Comparison of ENCODE assay signal across 21 cellular contexts in genomic region chr22:26712158-26712557, GRCh38. TPM values are rescaled to one million over a fixed set of nuclear protein-coding genes. Genes with fewer than 3 reads are reported as not detected.
DNase-seq lines count a peak whose midpoint lies in the region; ATAC-seq, FAIRE-seq and TF ChIP-seq lines count a peak whose summit lies in the region.
"Had no signal": no experiment of that assay in that cellular context is flagged by ENCODE, and none has a peak within 500 bp of the region (broad histone marks: within the 10 kb centered on the region; RNA-seq: fewer than 3 reads in every experiment).

No MANE protein-coding gene starts in this region.

- H3K27ac ChIP-seq in CD8-positive, alpha-beta T cell (ENCODE audit: low read depth, low read length) = no peak overlapping the region
- no peak overlapping the region for H3K27ac ChIP-seq in IMR-90 (ENCODE audit: insufficient read depth, low read length)
- H3K27ac ChIP-seq in K562 (ENCODE audit: extremely low read depth, low read depth, low read length) = no peak overlapping the region
- H3K27ac ChIP-seq: BLaER1, KMS-11 had no signal

- no peak overlapping the region for H3K23ac ChIP-seq in IMR-90 (ENCODE audit: low read depth, low read length)

- peaks cover 0 to 19% of the 10 kb centered on the region in 2 experiments; a peak in 3 of 4 replicates for H3K79me1 ChIP-seq in IMR-90 (ENCODE audit: low read depth in 1 of 2, low read length in 2 of 2)

- H3K79me2 ChIP-seq in K562 (ENCODE audit: control insufficient read depth, insufficient read depth, low read length) = no peaks in the 10 kb centered on the region

- H2BK5ac ChIP-seq in IMR-90 (ENCODE audit: low read depth, low read length, poor library complexity, severe bottlenecking) = no peak overlapping the region

- peak overlapping the region; percentile 27; the same call in 1 of the 2 replicates for H3K4ac ChIP-seq in IMR-90 (ENCODE audit: low read depth, low read length)

- H4K20me1 ChIP-seq in IMR-90 (ENCODE audit: insufficient read depth, low read length) = no peaks in the 10 kb centered on the region; the same call in 1 of the 2 replicates
- no peaks in the 10 kb centered on the region; the same call in 1 of the 2 replicates for H4K20me1 ChIP-seq in K562 (replicated peaks; ENCODE audit: control insufficient read depth, insufficient read depth, low read length)

- TF ChIP-seq RAD21 in IMR-90 (IDR thresholded peaks at IDR 0.05; ENCODE audit: low read length) (no peak), K562 (CRISPR knock-in tag; conservative IDR thresholded peaks at IDR 0.05 in 1 of 2, IDR thresholded peaks at IDR 0.05 in 1 of 2) (no peak)

- no peak for TF ChIP-seq EP300 in K562 (IDR thresholded peaks at IDR 0.05; ENCODE audit: low read length)

- no peak for DNase-seq in CD8-positive, alpha-beta T cell
- no peak for DNase-seq in IMR-90
- DNase-seq in K562 (ENCODE audit: extremely low read depth in 1 of 4, low spot score in 3 of 4) = no peak
- no peak for DNase-seq in natural killer cell treated with Interleukin-12 subunit alpha and Interleukin-12 subunit beta and Interleukin-15 and Interleukin-18, amount 100 ng/mL, for 72 hours (ENCODE audit: low spot score)
- no peak for DNase-seq in hepatic stellate cell (ENCODE audit: low spot score)
- DNase-seq: CD4-positive, alpha-beta T cell; DND-41; GOT3; HCEC 1CT; NCI-H1105; NCI-H146; NCI-H2029; NCI-H226; NCI-H524; SW 1271 had no signal

- H3K9ac ChIP-seq in IMR-90 (ENCODE audit: low read depth, low read length) (no peak overlapping the region), K562 (ENCODE audit: insufficient read depth in 1 of 2, low read depth in 2 of 2, low read length in 2 of 2) (no peak overlapping the region)
- H3K9ac ChIP-seq: BLaER1, KMS-11 had no signal

- WGBS in IMR-90 (ENCODE audit: extremely low coverage in 2 of 2, insufficient read length in 1 of 2), 2 experiments = 89% methylated on average over 5 of the region's 8 CpGs; no CpG with 5 or more reads in 1 of the 2 experiments
- WGBS in K562 (ENCODE audit: insufficient coverage, low coverage, missing lambda C conversion rate) = 45% methylated on average over 8 of the region's 8 CpGs

- no peak for FAIRE-seq in K562 (lab: Jason Lieb, UNC)
- FAIRE-seq: GM12892 had no signal

- H4K8ac ChIP-seq in IMR-90 (ENCODE audit: low read depth in 2 of 2, low read length in 2 of 2) = no peak overlapping the region

- no peaks in the 10 kb centered on the region for H3K27me3 Mint-ChIP-seq in CD8-positive, alpha-beta T cell (ENCODE audit: low read depth)
- no peaks in the 10 kb centered on the region for H3K27me3 Mint-ChIP-seq in natural killer cell treated with Interleukin-12 subunit alpha and Interleukin-12 subunit beta and Interleukin-15 and Interleukin-18, amount 100 ng/mL, for 72 hours
- H3K27me3 Mint-ChIP-seq: CD4-positive, alpha-beta T cell had no signal

- CTCF ChIA-PET in CD8-positive, alpha-beta T cell (lab: Charles Lee) = no interaction called here
- CTCF ChIA-PET in IMR-90 (lab: Yijun Ruan, JAX) = no interaction called here
- CTCF ChIA-PET in K562 (lab: Yijun Ruan, JAX; ENCODE audit: low intra/inter-chr PET ratio) = no interaction called here

- H3K36me3 ChIP-seq in CD8-positive, alpha-beta T cell (ENCODE audit: insufficient read depth, low read length) = peaks cover 16% of the 10 kb centered on the region
- H3K36me3 ChIP-seq in IMR-90 (ENCODE audit: control insufficient read depth, insufficient read depth, low read length) = no peaks in the 10 kb centered on the region
- H3K36me3 ChIP-seq in K562 (ENCODE audit: control insufficient read depth, insufficient read depth, low read length) = no peaks in the 10 kb centered on the region

- POLR2A ChIA-PET in CD8-positive, alpha-beta T cell (lab: Charles Lee) = interaction anchor here (1.8 kb wide), 1 partner anchor 20 kb away, joined by 4 read pairs; no protein-coding TSS in a partner anchor
- POLR2A ChIA-PET in IMR-90 (lab: Charles Lee; ENCODE audit: unreplicated experiment) = no interaction called here
- POLR2A ChIA-PET in K562 (lab: Yijun Ruan, JAX) = interaction anchor here (1.0 kb wide), 1 partner anchor 12 kb away, joined by 3 read pairs; no protein-coding TSS in a partner anchor

- TF ChIP-seq POLR2A in IMR-90 (IDR thresholded peaks at IDR 0.05; ENCODE audit: low read depth, low read length) = no peak
- no peak for TF ChIP-seq POLR2A in K562 (conservative IDR thresholded peaks at IDR 0.05)

- H3K4me2 ChIP-seq in IMR-90 (ENCODE audit: low read depth, low read length) (no peak overlapping the region), K562 (ENCODE audit: insufficient read depth, low read length) (no peak overlapping the region)
- H3K4me2 ChIP-seq: BLaER1, KMS-11 had no signal

- H3K36me3 Mint-ChIP-seq in CD8-positive, alpha-beta T cell = peaks cover 72% of the 10 kb centered on the region
- H3K36me3 Mint-ChIP-seq in natural killer cell treated with Interleukin-12 subunit alpha and Interleukin-12 subunit beta and Interleukin-15 and Interleukin-18, amount 100 ng/mL, for 72 hours = peaks cover 10% of the 10 kb centered on the region

- H4K5ac ChIP-seq in IMR-90 (ENCODE audit: low read depth, low read length) = no peak overlapping the region

- no peak overlapping the region; the same call in 1 of the 2 replicates for H3K18ac ChIP-seq in IMR-90 (ENCODE audit: low read depth, low read length)

- H3K9me1 ChIP-seq in IMR-90 (ENCODE audit: insufficient read depth, low read length) (peaks cover 28% of the 10 kb centered on the region), K562 (ENCODE audit: control insufficient read depth, insufficient read depth, low read length) (no peaks in the 10 kb centered on the region)

- no peak overlapping the region for H3K56ac ChIP-seq in IMR-90 (ENCODE audit: extremely low read depth, insufficient read depth, low read length)

- no peak overlapping the region for H3K4me3 ChIP-seq in CD8-positive, alpha-beta T cell (ENCODE audit: low read depth, low read length)
- no peak overlapping the region for H3K4me3 ChIP-seq in IMR-90 (ENCODE audit: insufficient read depth, low read depth, low read length)
- no peak overlapping the region for H3K4me3 ChIP-seq in K562
- H3K4me3 ChIP-seq: BLaER1 had no signal

- ATAC-seq in CD8-positive, alpha-beta T cell = no peak
- ATAC-seq in IMR-90 (ENCODE audit: low read depth) (no peak), K562 (no peak), HG03196 (IDR thresholded peaks at IDR 0.05; ENCODE audit: unreplicated experiment) (no peak), GM19351 (IDR thresholded peaks at IDR 0.05; ENCODE audit: unreplicated experiment) (no peak)
- ATAC-seq in natural killer cell treated with Interleukin-12 subunit alpha and Interleukin-12 subunit beta and Interleukin-15 and Interleukin-18, amount 100 ng/mL, for 72 hours = no peak
- ATAC-seq: Right ventricle myocardium inferior had no signal

- peak overlapping the region; percentile 61; the same call in 1 of the 3 replicates for H2BK15ac ChIP-seq in IMR-90 (ENCODE audit: low read depth, low read length)

- no peak for TF ChIP-seq CTCF in CD8-positive, alpha-beta T cell (IDR thresholded peaks at IDR 0.05)
- no peak for TF ChIP-seq CTCF in IMR-90 (conservative IDR thresholded peaks at IDR 0.05; ENCODE audit: low read depth, low read length)
- no peak for TF ChIP-seq CTCF in K562 (IDR thresholded peaks at IDR 0.05 in 2 of 3, conservative IDR thresholded peaks at IDR 0.05 in 1 of 3; ENCODE audit: insufficient read depth in 2 of 3, low read depth in 1 of 3, low read length in 3 of 3)

- peak overlapping the region; percentile 49; the same call in 1 of the 2 replicates for H2BK120ac ChIP-seq in IMR-90 (ENCODE audit: low read depth, low read length)

- H2BK20ac ChIP-seq in IMR-90 (ENCODE audit: low read depth, low read length) = peak overlapping the region; percentile 88; the same call in 1 of the 2 replicates

- dilution Hi-C loops in IMR-90 (cut with HindIII; ENCODE audit: low sequenced_read_pairs, unreplicated experiment) = no loop called here

- peak overlapping the region; percentile 19 for H3K27ac Mint-ChIP-seq in CD8-positive, alpha-beta T cell
- H3K27ac Mint-ChIP-seq in natural killer cell treated with Interleukin-12 subunit alpha and Interleukin-12 subunit beta and Interleukin-15 and Interleukin-18, amount 100 ng/mL, for 72 hours = peak overlapping the region; percentile 60 to 73
- H3K27ac Mint-ChIP-seq: CD4-positive, alpha-beta T cell had no signal

- H2AFZ ChIP-seq in IMR-90 (replicated peaks; ENCODE audit: low read length, poor library complexity) (no peak overlapping the region), K562 (ENCODE audit: low read depth, low read length) (no peak overlapping the region)

- H3K9me3 ChIP-seq in CD8-positive, alpha-beta T cell (ENCODE audit: low read length) = no peaks in the 10 kb centered on the region
- H3K9me3 ChIP-seq in IMR-90 (ENCODE audit: control insufficient read depth, insufficient read depth, low read length) (peaks cover under 1% of the 10 kb centered on the region; the same call in 1 of the 2 replicates), K562 (replicated peaks; ENCODE audit: control insufficient read depth, insufficient read depth, low read depth, low read length) (no peaks in the 10 kb centered on the region)

- H2AK9ac ChIP-seq in IMR-90 (replicated peaks; ENCODE audit: low read depth, low read length, poor library complexity) = no peak overlapping the region

- H3K14ac ChIP-seq in IMR-90 (replicated peaks; ENCODE audit: low read depth, low read length) = no peak overlapping the region

- in situ Hi-C loops in IMR-90 (cut with MboI; ENCODE audit: low sequenced_read_pairs) (no loop called here), K562 (cut with MboI) (no loop called here)

- BruUV-seq in IMR-90 (replicated peaks; lab: Mats Ljungman, UMichigan) = no TSS peak
- no TSS peak for BruUV-seq in K562 (replicated peaks; lab: Mats Ljungman, UMichigan)

- intact Hi-C loops in CD8-positive, alpha-beta T cell (cut with DNase I, micrococcal nuclease) = no loop called here
- intact Hi-C loops in IMR-90 (cut with micrococcal nuclease) (no loop called here), K562 (cut with micrococcal nuclease) (no loop called here)

- H2AK5ac ChIP-seq in IMR-90 (ENCODE audit: low read depth, low read length) = peak overlapping the region; percentile 56; the same call in 1 of the 2 replicates

- H3K27me3 ChIP-seq in CD8-positive, alpha-beta T cell (ENCODE audit: insufficient read depth, low read length) = no peaks in the 10 kb centered on the region
- H3K27me3 ChIP-seq in IMR-90 (ENCODE audit: control insufficient read depth, insufficient read depth, low read length) (no peaks in the 10 kb centered on the region), K562 (ENCODE audit: control insufficient read depth in 2 of 2, insufficient read depth in 2 of 2, low read length in 2 of 2) (no peaks in the 10 kb centered on the region)
- H3K27me3 ChIP-seq: BLaER1 had no signal

- no peak overlapping the region for H3K4me3 Mint-ChIP-seq in CD8-positive, alpha-beta T cell
- no peak overlapping the region for H3K4me3 Mint-ChIP-seq in natural killer cell treated with Interleukin-12 subunit alpha and Interleukin-12 subunit beta and Interleukin-15 and Interleukin-18, amount 100 ng/mL, for 72 hours
- H3K4me3 Mint-ChIP-seq: CD4-positive, alpha-beta T cell had no signal

- H3K4me1 Mint-ChIP-seq in CD8-positive, alpha-beta T cell (ENCODE audit: low read depth) = peaks cover 38% of the 10 kb centered on the region
- H3K4me1 Mint-ChIP-seq in natural killer cell treated with Interleukin-12 subunit alpha and Interleukin-12 subunit beta and Interleukin-15 and Interleukin-18, amount 100 ng/mL, for 72 hours (ENCODE audit: low read depth in 2 of 2) = peaks cover 33 to 34% of the 10 kb centered on the region in 2 donors

- H4K91ac ChIP-seq in IMR-90 (ENCODE audit: insufficient read depth, low read depth, low read length) = no peak overlapping the region

- peaks cover 17% of the 10 kb centered on the region for H3K4me1 ChIP-seq in CD8-positive, alpha-beta T cell (ENCODE audit: insufficient read depth, low read length)
- H3K4me1 ChIP-seq in IMR-90 (ENCODE audit: control insufficient read depth, insufficient read depth, low read length) = peaks cover 34% of the 10 kb centered on the region
- H3K4me1 ChIP-seq in K562 (replicated peaks in 1 of 2; ENCODE audit: control insufficient read depth in 2 of 2, insufficient read depth in 2 of 2, low read length in 2 of 2) = peaks cover 0 to 6% of the 10 kb centered on the region in 2 experiments; a peak in 2 of 5 replicates
- H3K4me1 ChIP-seq: BLaER1 had no signal

- peaks cover under 1% of the 10 kb centered on the region for H3K9me3 Mint-ChIP-seq in CD8-positive, alpha-beta T cell
- no peaks in the 10 kb centered on the region for H3K9me3 Mint-ChIP-seq in natural killer cell treated with Interleukin-12 subunit alpha and Interleukin-12 subunit beta and Interleukin-15 and Interleukin-18, amount 100 ng/mL, for 72 hours
- H3K9me3 Mint-ChIP-seq: CD4-positive, alpha-beta T cell had no signal

RNA-seq across cellular contexts. Expression of gene MIAT, which starts 54.8 kb away (rescaled TPM):
- total RNA-seq in CD8-positive, alpha-beta T cell = 10 to 100 TPM; 80.9 to 81.6 TPM
- 0.54 and 1.1 TPM in 2 replicates for total RNA-seq in IMR-90 (2012; rRNA removed)
- 0.29 and 0.65 TPM in 2 replicates for polyA plus RNA-seq in IMR-90 (2012; rRNA removed)
- polyA plus RNA-seq in IMR-90 (2012; cell fraction: cytosol; rRNA removed) = 0.03 and 0.09 TPM in 2 replicates
- 2.9 and 11.6 TPM in 2 replicates for polyA plus RNA-seq in IMR-90 (2012; cell fraction: nucleus; rRNA removed; ENCODE audit: low replicate concordance)
- total RNA-seq in K562 (2011; cell fraction: chromatin; rRNA removed; ENCODE audit: low replicate concordance) = 3.3 and 4.4 TPM in 2 replicates
- total RNA-seq in K562 (2011; cell fraction: nucleolus; rRNA removed) = 2.5 TPM in 2 replicates
- total RNA-seq in K562 (2011; cell fraction: nucleoplasm; rRNA removed) = 4.2 and 6.1 TPM in 2 replicates
- total RNA-seq in K562 (2014; rRNA removed) = 0.24 and 0.32 TPM in 2 replicates
- 0.35 and 0.58 TPM in 2 replicates for total RNA-seq in K562 (2014; rRNA removed; fragmentation: Illumina TruSeq; extraction: Trizol)
- 0.30 and 0.58 TPM in 2 replicates for total RNA-seq in K562 (2015; rRNA removed; fragmentation: Illumina TruSeq; extraction: Trizol)
- 0.63 and 0.93 TPM in 2 replicates for total RNA-seq in K562 (2021)
- polyA plus RNA-seq in K562 (2011; rRNA removed) = 0.55 and 0.63 TPM in 2 replicates
- 0.21 and 0.40 TPM in 2 replicates for polyA plus RNA-seq in K562 (2011; cell fraction: cytosol; rRNA removed)
- polyA plus RNA-seq in K562 (2011; cell fraction: nucleus; rRNA removed) = 2.2 and 2.7 TPM in 2 replicates
- 0.68 and 0.78 TPM in 2 replicates for polyA plus RNA-seq in K562 (2012)
- 0.19 and 0.39 TPM in 2 replicates for polyA plus RNA-seq in K562 (2014; fragmentation: Illumina TruSeq; extraction: Trizol)
- polyA plus RNA-seq in K562 (2014; fragmentation: Nextera tagmentation; extraction: Ambion mirVana) = under 1 TPM; 0.03 to 0.04 TPM
- 0.34 and 0.61 TPM in 2 replicates for polyA plus RNA-seq in K562 (2014; rRNA removed)
- 0.95 and 1.1 TPM in 2 replicates for polyA minus RNA-seq in K562 (2011; rRNA and poly(A)+ RNA removed)
- not detected in 2 replicates for polyA minus RNA-seq in K562 (2011; cell fraction: cytosol; rRNA and poly(A)+ RNA removed)
- 1.6 TPM in 2 replicates for polyA minus RNA-seq in K562 (2011; cell fraction: nucleus; rRNA and poly(A)+ RNA removed)
- total RNA-seq in natural killer cell treated with Interleukin-12 subunit alpha and Interleukin-12 subunit beta and Interleukin-15 and Interleukin-18, amount 100 ng/mL, for 72 hours = 10 to 100 TPM in 1 of 2 donors, 1 to 10 TPM in 1; 6.0 to 12.6 TPM

Comparison
In these comparisons a context has a peak if more than half of its experiments do, and no peak if none do; other contexts are left out.
1. RNA of gene MIAT, which starts 54.8 kb away (total RNA-seq): 80.9 to 81.6 TPM in CD8-positive, alpha-beta T cell; 6.0 to 12.6 TPM in natural killer cell treated with Interleukin-12 subunit alpha and Interleukin-12 subunit beta and Interleukin-15 and Interleukin-18, amount 100 ng/mL, for 72 hours, 0.24 to 6.1 TPM in K562 and 0.54 to 1.1 TPM in IMR-90; every median in the first group is over 4 times any median in the second.